ENCODE assay signal across 19 cellular contexts in genomic region chr1:33162141-33162540, GRCh38.
"Had no signal": no experiment of that assay in that cellular context is flagged by ENCODE, and none has a peak within 500 bp of the region (broad histone marks: within the 10 kb centered on the region; RNA-seq: fewer than 3 reads in every experiment).

No MANE protein-coding gene starts in this region.

- H3K4me3 ChIP-seq: esophagus squamous epithelium, lower lobe of right lung, prostate gland, right atrium auricular region, SK-N-MC, suprapubic skin, upper lobe of right lung had no signal

- H3K27me3 ChIP-seq: esophagus squamous epithelium, right atrium auricular region, suprapubic skin, upper lobe of right lung had no signal

- H3K9me3 Mint-ChIP-seq: activated B cell treated with CpG ODN at 0.5 μM for 24 hours; activated CD4-positive, alpha-beta memory T cell treated with anti-CD3 and anti-CD28 coated beads for 36 hours; activated naive CD8-positive, alpha-beta T cell treated with anti-CD3 and anti-CD28 coated beads, Interleukin-2, amount 10 ng/mL, durations not matched to agents 7 days and 5 days; activated T-helper 2 cell treated with anti-CD3 and anti-CD28 coated beads, Interferon-gamma antibody, Interleukin-2, Interleukin-4, amounts not matched to agents 10 μg/mL and 5 μg/mL and 100 μg/mL, durations not matched to agents 14 hours and 24 hours and 36 hours; natural killer cell treated with Interleukin-12 subunit alpha and Interleukin-12 subunit beta and Interleukin-15 and Interleukin-18, amount 100 ng/mL, for 72 hours; stimulated activated naive CD8-positive, alpha-beta T cell treated with anti-CD3 and anti-CD28 coated beads, Interleukin-15, Interleukin-2, amounts not matched to agents 100 ng/mL and 50 ng/mL, for 24 hours; T-cell had no signal

- H3K27me3 Mint-ChIP-seq: activated B cell treated with CpG ODN at 0.5 μM for 24 hours; activated CD4-positive, alpha-beta memory T cell treated with anti-CD3 and anti-CD28 coated beads for 36 hours; activated naive CD8-positive, alpha-beta T cell treated with anti-CD3 and anti-CD28 coated beads, Interleukin-2, amount 10 ng/mL, durations not matched to agents 7 days and 5 days; natural killer cell treated with Interleukin-12 subunit alpha and Interleukin-12 subunit beta and Interleukin-15 and Interleukin-18, amount 100 ng/mL, for 72 hours; stimulated activated naive CD8-positive, alpha-beta T cell treated with anti-CD3 and anti-CD28 coated beads, Interleukin-15, Interleukin-2, amounts not matched to agents 100 ng/mL and 50 ng/mL, for 24 hours; T-cell had no signal

- H3K4me1 Mint-ChIP-seq: activated B cell treated with CpG ODN at 0.5 μM for 24 hours, T-cell had no signal

- H3K36me3 Mint-ChIP-seq: natural killer cell treated with Interleukin-12 subunit alpha and Interleukin-12 subunit beta and Interleukin-15 and Interleukin-18, amount 100 ng/mL, for 72 hours had no signal

- DNase-seq: activated B cell treated with CpG ODN at 0.5 μM for 24 hours; activated CD4-positive, alpha-beta memory T cell treated with anti-CD3 and anti-CD28 coated beads for 36 hours; activated CD4-positive, alpha-beta T cell treated with anti-CD3 and anti-CD28 coated beads for 4 hours; activated naive CD4-positive, alpha-beta T cell treated with Interleukin-2 at 50 U/mL for 16 hours; activated naive CD8-positive, alpha-beta T cell treated with anti-CD3 and anti-CD28 coated beads, Interleukin-2, amount 10 ng/mL, durations not matched to agents 7 days and 5 days; effector memory CD4-positive, alpha-beta T cell; esophagus squamous epithelium; islet precursor cell; lower lobe of right lung; T-cell; T-helper 9 cell; upper lobe of right lung had no signal

- H3K27ac Mint-ChIP-seq: activated B cell treated with CpG ODN at 0.5 μM for 24 hours; activated CD4-positive, alpha-beta memory T cell treated with anti-CD3 and anti-CD28 coated beads for 36 hours; activated naive CD8-positive, alpha-beta T cell treated with anti-CD3 and anti-CD28 coated beads, Interleukin-2, amount 10 ng/mL, durations not matched to agents 7 days and 5 days; activated T-helper 2 cell treated with anti-CD3 and anti-CD28 coated beads, Interferon-gamma antibody, Interleukin-2, Interleukin-4, amounts not matched to agents 10 μg/mL and 5 μg/mL and 100 μg/mL, durations not matched to agents 14 hours and 24 hours and 36 hours; natural killer cell treated with Interleukin-12 subunit alpha and Interleukin-12 subunit beta and Interleukin-15 and Interleukin-18, amount 100 ng/mL, for 72 hours; stimulated activated naive CD8-positive, alpha-beta T cell treated with anti-CD3 and anti-CD28 coated beads, Interleukin-15, Interleukin-2, amounts not matched to agents 100 ng/mL and 50 ng/mL, for 24 hours; T-cell had no signal

- H3K9me3 ChIP-seq: esophagus squamous epithelium, lower lobe of right lung, prostate gland, right atrium auricular region, suprapubic skin, upper lobe of right lung had no signal

- H3K4me3 Mint-ChIP-seq: activated B cell treated with CpG ODN at 0.5 μM for 24 hours; activated CD4-positive, alpha-beta memory T cell treated with anti-CD3 and anti-CD28 coated beads for 36 hours; activated naive CD8-positive, alpha-beta T cell treated with anti-CD3 and anti-CD28 coated beads, Interleukin-2, amount 10 ng/mL, durations not matched to agents 7 days and 5 days; natural killer cell treated with Interleukin-12 subunit alpha and Interleukin-12 subunit beta and Interleukin-15 and Interleukin-18, amount 100 ng/mL, for 72 hours; stimulated activated naive CD8-positive, alpha-beta T cell treated with anti-CD3 and anti-CD28 coated beads, Interleukin-15, Interleukin-2, amounts not matched to agents 100 ng/mL and 50 ng/mL, for 24 hours; T-cell had no signal

- H3K27ac ChIP-seq: esophagus squamous epithelium, lower lobe of right lung, prostate gland, right atrium auricular region, SK-N-MC, suprapubic skin, upper lobe of right lung had no signal

- H3K4me1 ChIP-seq: prostate gland, upper lobe of right lung had no signal

- H3K36me3 ChIP-seq: prostate gland had no signal
